8 cellular contexts compared by ENCODE assay signal in the genomic region with DNA sequence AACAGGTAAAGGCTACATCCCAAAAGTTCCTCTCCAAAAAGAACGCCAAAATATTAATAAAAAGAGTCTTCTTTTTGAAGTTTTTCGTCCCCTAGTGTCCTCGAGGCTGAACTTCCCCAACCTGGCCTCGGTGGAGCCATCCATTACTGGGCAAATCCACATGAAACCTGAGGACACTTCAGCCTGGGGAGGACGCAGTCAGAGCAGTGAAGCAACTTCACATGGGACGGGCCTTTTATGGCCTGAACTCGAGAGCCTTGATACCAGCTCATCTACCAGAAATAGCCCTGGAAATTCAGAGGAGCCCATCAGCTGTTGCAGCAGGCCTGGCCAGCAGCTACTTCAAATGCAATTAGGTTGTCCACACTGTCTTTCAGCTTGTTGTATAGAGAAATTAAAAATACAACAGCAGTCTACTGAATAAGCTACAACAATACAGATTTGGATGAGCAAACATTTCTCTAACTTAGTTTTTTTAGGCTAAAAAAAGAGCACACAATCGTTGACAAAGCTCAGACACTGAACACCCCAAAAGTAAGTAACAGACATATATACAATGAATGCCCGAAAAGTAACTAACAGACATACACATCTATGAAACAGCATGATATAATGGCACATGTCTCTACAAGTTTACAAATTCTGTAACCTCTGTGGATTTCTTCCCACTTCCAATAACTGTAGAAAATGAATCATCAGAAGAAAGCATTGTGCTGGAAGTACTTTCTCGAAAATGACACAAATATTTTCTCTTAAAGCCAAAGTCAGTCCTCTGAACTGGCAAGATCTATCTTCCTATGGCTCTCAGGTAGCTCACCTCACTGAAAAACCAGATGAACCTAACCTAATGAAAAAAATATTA.
A peak's percentile ranks its signal among the peaks of the same experiment; 100 is the strongest.
DNase-seq lines count a peak whose midpoint lies in the region; ATAC-seq and TF ChIP-seq lines count a peak whose summit lies in the region.

A gene with protein sequence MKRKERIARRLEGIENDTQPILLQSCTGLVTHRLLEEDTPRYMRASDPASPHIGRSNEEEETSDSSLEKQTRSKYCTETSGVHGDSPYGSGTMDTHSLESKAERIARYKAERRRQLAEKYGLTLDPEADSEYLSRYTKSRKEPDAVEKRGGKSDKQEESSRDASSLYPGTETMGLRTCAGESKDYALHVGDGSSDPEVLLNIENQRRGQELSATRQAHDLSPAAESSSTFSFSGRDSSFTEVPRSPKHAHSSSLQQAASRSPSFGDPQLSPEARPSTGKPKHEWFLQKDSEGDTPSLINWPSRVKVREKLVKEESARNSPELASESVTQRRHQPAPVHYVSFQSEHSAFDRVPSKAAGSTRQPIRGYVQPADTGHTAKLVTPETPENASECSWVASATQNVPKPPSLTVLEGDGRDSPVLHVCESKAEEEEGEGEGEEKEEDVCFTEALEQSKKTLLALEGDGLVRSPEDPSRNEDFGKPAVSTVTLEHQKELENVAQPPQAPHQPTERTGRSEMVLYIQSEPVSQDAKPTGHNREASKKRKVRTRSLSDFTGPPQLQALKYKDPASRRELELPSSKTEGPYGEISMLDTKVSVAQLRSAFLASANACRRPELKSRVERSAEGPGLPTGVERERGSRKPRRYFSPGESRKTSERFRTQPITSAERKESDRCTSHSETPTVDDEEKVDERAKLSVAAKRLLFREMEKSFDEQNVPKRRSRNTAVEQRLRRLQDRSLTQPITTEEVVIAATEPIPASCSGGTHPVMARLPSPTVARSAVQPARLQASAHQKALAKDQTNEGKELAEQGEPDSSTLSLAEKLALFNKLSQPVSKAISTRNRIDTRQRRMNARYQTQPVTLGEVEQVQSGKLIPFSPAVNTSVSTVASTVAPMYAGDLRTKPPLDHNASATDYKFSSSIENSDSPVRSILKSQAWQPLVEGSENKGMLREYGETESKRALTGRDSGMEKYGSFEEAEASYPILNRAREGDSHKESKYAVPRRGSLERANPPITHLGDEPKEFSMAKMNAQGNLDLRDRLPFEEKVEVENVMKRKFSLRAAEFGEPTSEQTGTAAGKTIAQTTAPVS (N-terminal part only) (minus strand): TSS at position 208 of the 862 bp plus-strand sequence. CDS start 79,913 bp downstream, outside the sequence.

- DNase-seq in RWPE2 (ENCODE audit: low spot score) (no peak), fibroblast of peridontal ligament (ENCODE audit: extremely low read depth) (peak; percentile 73), nephron progenitor cell (peak; percentile 55), NCI-H2227 (lab: John Stamatoyannopoulos, UW; ENCODE audit: unreplicated experiment) (no peak), WERI-Rb-1 (no peak), NCI-H524 (lab: John Stamatoyannopoulos, UW) (no peak)

- peaks cover 25% of the 10 kb centered on the region for H3K36me3 Mint-ChIP-seq in nephron progenitor cell (ENCODE audit: low read depth)

- peaks cover 8% of the 10 kb centered on the region for H3K9me3 Mint-ChIP-seq in nephron progenitor cell

- peak within 1 kb of the TSS; percentile 93 for H3K27ac Mint-ChIP-seq in nephron progenitor cell

- H3K4me1 ChIP-seq in RWPE2 (ENCODE audit: insufficient read depth, poor library complexity, severe bottlenecking): peaks cover 56% of the 10 kb centered on the region

- peak within 1 kb of the TSS; percentile 97 for H3K27ac ChIP-seq in RWPE2 (ENCODE audit: poor library complexity, severe bottlenecking)
- no peak within 1 kb of the TSS for H3K27ac ChIP-seq in WERI-Rb-1

- H3K4me3 Mint-ChIP-seq in nephron progenitor cell: peak within 1 kb of the TSS; percentile 75

- peak; percentile 8 for ATAC-seq in GM19397 (IDR thresholded peaks at IDR 0.05; ENCODE audit: unreplicated experiment)
- peak; percentile 76 for ATAC-seq in RWPE2 (ENCODE audit: low read depth)
- no peak for ATAC-seq in HG02885 (IDR thresholded peaks at IDR 0.05; ENCODE audit: poor library complexity, unreplicated experiment)

- H3K4me3 ChIP-seq in RWPE2 (ENCODE audit: severe bottlenecking) (no peak within 1 kb of the TSS), WERI-Rb-1 (ENCODE audit: low read depth, low read length) (no peak within 1 kb of the TSS)

- no peaks in the 10 kb centered on the region for H3K27me3 ChIP-seq in RWPE2 (ENCODE audit: insufficient read depth, poor library complexity, severe bottlenecking)
- H3K27me3 ChIP-seq in WERI-Rb-1 (ENCODE audit: insufficient read depth, low read depth, severe bottlenecking): no peaks in the 10 kb centered on the region

- H3K27me3 Mint-ChIP-seq in nephron progenitor cell (ENCODE audit: low read depth, poor library complexity): peaks cover 3% of the 10 kb centered on the region

- H3K9me3 ChIP-seq in RWPE2 (ENCODE audit: severe bottlenecking): no peaks in the 10 kb centered on the region
- H3K9me3 ChIP-seq in WERI-Rb-1 (ENCODE audit: severe bottlenecking): no peaks in the 10 kb centered on the region

- H3K4me1 Mint-ChIP-seq in nephron progenitor cell: peaks cover 47% of the 10 kb centered on the region

- H3K36me3 ChIP-seq in RWPE2 (ENCODE audit: low read depth) (no peaks in the 10 kb centered on the region; the same call in 1 of the 2 replicates), WERI-Rb-1 (no peaks in the 10 kb centered on the region)

- TF ChIP-seq CTCF in RWPE2 (IDR thresholded peaks at IDR 0.05; ENCODE audit: poor library complexity, severe bottlenecking): no peak
- TF ChIP-seq CTCF in nephron progenitor cell (IDR thresholded peaks at IDR 0.05): no peak
- no peak for TF ChIP-seq CTCF in WERI-Rb-1 (IDR thresholded peaks at IDR 0.05; ENCODE audit: low read depth, low read length)

Comparison
In these comparisons a context has a peak if more than half of its experiments do, and no peak if none do; other contexts are left out.
1. DNase-seq: peak in fibroblast of peridontal ligament (single experiment) and nephron progenitor cell (single experiment); none in RWPE2 (single experiment), NCI-H2227 (single experiment), WERI-Rb-1 (single experiment) and NCI-H524 (0 of 2).